In the genomic region with DNA sequence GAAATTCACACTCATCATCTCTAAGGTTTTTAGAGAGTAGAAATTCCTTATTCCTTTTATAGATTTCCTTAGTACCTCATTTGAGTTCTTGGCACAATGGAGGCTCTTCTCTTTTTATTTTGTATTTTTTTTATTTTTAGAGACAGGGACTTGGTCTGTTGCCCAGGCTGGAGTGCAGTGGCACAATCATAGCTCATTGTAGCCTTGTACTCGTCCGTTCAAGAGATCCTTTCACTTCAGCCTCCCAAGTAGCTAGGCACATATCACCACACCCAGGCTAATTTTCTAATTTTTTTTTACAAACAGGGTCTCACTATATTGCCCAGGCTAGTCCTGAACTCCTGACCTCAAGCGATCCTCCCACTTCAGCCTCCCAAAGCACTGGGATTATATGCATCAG, we compare ENCODE assay signal across 19 cellular contexts. TPM values are rescaled to one million over a fixed set of nuclear protein-coding genes. Genes with fewer than 3 reads are reported as not detected.
DNase-seq lines count a peak whose midpoint lies in the region; ATAC-seq and TF ChIP-seq lines count a peak whose summit lies in the region.
"Had no signal": no experiment of that assay in that cellular context is flagged by ENCODE, and none has a peak within 500 bp of the region (broad histone marks: within the 10 kb centered on the region; RNA-seq: fewer than 3 reads in every experiment).

No MANE protein-coding gene starts in this region.

- no peaks in the 10 kb centered on the region for H3K9me3 ChIP-seq in left lung
- H3K9me3 ChIP-seq: A549 had no signal

- intact Hi-C loops in Right ventricle myocardium inferior (cut with DNase I): no loop called here
- intact Hi-C loops in left cardiac atrium (cut with DNase I): no loop called here
- intact Hi-C loops in dorsolateral prefrontal cortex (cut with DNase I): no loop called here
- intact Hi-C loops in left lung (cut with DNase I): no loop called here

- H3K4me3 ChIP-seq in dorsolateral prefrontal cortex: no peak overlapping the region
- no peak overlapping the region for H3K4me3 ChIP-seq in left lung
- H3K4me3 ChIP-seq: A549, GM12878 had no signal

- DNase-seq in Right ventricle myocardium inferior (ENCODE audit: missing footprints) (no peak), left cardiac atrium (no peak), dorsolateral prefrontal cortex (no peak), left lung (no peak), NCI-H2171 treated with DMSO at 0.1 percent for 48 hours (lab: John Stamatoyannopoulos, UW) (no peak), LoVo (ENCODE audit: low spot score) (no peak)
- DNase-seq: GDM1, H9, NCI-H1417 treated with DMSO at 0.1 percent for 48 hours, NCI-H1930, NCI-H2227 treated with DMSO at 0.1 percent for 48 hours, NCI-H524 treated with DMSO at 0.1 percent for 48 hours, SHP77 had no signal

- H3K36me3 ChIP-seq in left lung: peaks cover 0 to 6% of the 10 kb centered on the region in 2 donors

- no peaks in the 10 kb centered on the region for H3K27me3 ChIP-seq in dorsolateral prefrontal cortex
- no peaks in the 10 kb centered on the region for H3K27me3 ChIP-seq in left lung

- ATAC-seq in Right ventricle myocardium inferior (peak; percentile 43), left cardiac atrium (no peak), left lung (peak; percentile 65), HG03159 (IDR thresholded peaks at IDR 0.05; ENCODE audit: unreplicated experiment) (no peak)
- ATAC-seq: A549, GM12878, Panc1 had no signal

- no peak for TF ChIP-seq CTCF in dorsolateral prefrontal cortex (IDR thresholded peaks at IDR 0.05 in 54 of 56, conservative IDR thresholded peaks at IDR 0.05 in 2 of 56; ENCODE audit: low read depth in 1 of 56, partially characterized antibody in 56 of 56)
- no peak for TF ChIP-seq CTCF in left lung (IDR thresholded peaks at IDR 0.05)

- peak overlapping the region in 52 of 59 donors; percentile 2 to 93 (median 56) for H3K27ac ChIP-seq in dorsolateral prefrontal cortex
- H3K27ac ChIP-seq in left lung: no peak overlapping the region
- peak overlapping the region; percentile 51 for H3K27ac ChIP-seq in temporal lobe (ENCODE audit: low read depth, low read length)
- H3K27ac ChIP-seq: A549, HL-60 had no signal

- H3K4me1 ChIP-seq in left lung: peaks cover 0 to 37% of the 10 kb centered on the region in 2 donors
- H3K4me1 ChIP-seq: A549 had no signal

RNA-seq across cellular contexts. Expression of gene RGL1, which starts 29.6 kb away (rescaled TPM):
- total RNA-seq in Right ventricle myocardium inferior (18.9 TPM), left cardiac atrium (10 to 100 TPM; 22.5 to 32.7 TPM), dorsolateral prefrontal cortex (100 to 1,000 TPM in 1 of 120 experiments, 10 to 100 TPM in 119; 50.4 to 101 (median 62.6) TPM), left lung (10 to 100 TPM; 33.7 to 52.6 TPM), temporal lobe (34.7 TPM)

Comparison
In these comparisons a context has a peak if more than half of its experiments do, and no peak if none do; other contexts are left out.
1. ATAC-seq: peak in Right ventricle myocardium inferior (single experiment) and left lung (single experiment); none in left cardiac atrium (0 of 2) and HG03159 (single experiment).
2. H3K27ac ChIP-seq: peak in dorsolateral prefrontal cortex (52 of 59) and temporal lobe (single experiment); none in left lung (0 of 2).